28 cellular contexts compared by ENCODE assay signal in the genomic region with DNA sequence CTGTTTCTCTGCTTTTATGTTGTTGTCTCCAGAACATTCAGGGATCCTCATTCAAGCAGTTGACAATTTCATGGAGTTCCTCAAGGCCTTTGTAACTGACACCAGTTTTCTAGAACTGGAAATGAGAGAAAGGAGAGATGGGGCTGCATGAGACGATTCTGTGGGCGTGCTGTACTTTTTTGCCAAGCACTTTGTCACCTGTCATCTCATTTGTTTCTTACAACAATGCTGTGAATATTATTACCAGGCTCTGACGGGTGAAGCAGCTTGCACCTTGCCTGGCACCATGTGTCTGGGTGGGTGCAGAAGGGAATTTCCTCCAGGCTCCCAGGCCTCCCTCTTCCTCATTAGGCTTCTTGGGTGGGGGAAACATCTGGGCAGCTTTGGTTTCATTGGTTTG. TPM values are rescaled to one million over a fixed set of nuclear protein-coding genes. Genes with fewer than 3 reads are reported as not detected.
DNase-seq lines count a peak whose midpoint lies in the region; ATAC-seq, FAIRE-seq and TF ChIP-seq lines count a peak whose summit lies in the region.
"Had no signal": no experiment of that assay in that cellular context is flagged by ENCODE, and none has a peak within 500 bp of the region (broad histone marks: within the 10 kb centered on the region; RNA-seq: fewer than 3 reads in every experiment).

No MANE protein-coding gene starts in this region.

- no peaks in the 10 kb centered on the region for H3K9me3 Mint-ChIP-seq in memory B cell
- H3K9me3 Mint-ChIP-seq: CD4-positive, alpha-beta memory T cell had no signal

- CTCF ChIA-PET in mammary epithelial cell (lab: Charles Lee; ENCODE audit: low non-redundant PET) = no interaction called here

- no peak overlapping the region for H3K4me2 ChIP-seq in mammary epithelial cell (ENCODE audit: insufficient read depth, low read depth, low read length)
- H3K4me2 ChIP-seq: BLaER1 treated with 17β-estradiol and CSF1 and Interleukin-3, amounts not matched to agents 10 nM and 100 nM had no signal

- DNase-seq in SJCRH30 = peak in 1 of 2 experiments; percentile 49
- no peak for DNase-seq in memory B cell (ENCODE audit: low spot score in 2 of 2)
- peak; percentile 17 for DNase-seq in sigmoid colon
- DNase-seq in NCI-H1105 (lab: John Stamatoyannopoulos, UW) = no peak
- no peak for DNase-seq in H54 (ENCODE audit: insufficient read length, low spot score)
- no peak for DNase-seq in mammary epithelial cell
- DNase-seq in posterior vena cava (ENCODE audit: low spot score) = no peak
- DNase-seq: ACHN; Caco-2; CD4-positive, alpha-beta memory T cell; DMS 273 treated with DMSO at 0.1 percent for 48 hours; DMS79 treated with DMSO at 0.1 percent for 48 hours; KBM-7; MM.1S; NCI-H1048; NCI-H1436; NCI-H187 treated with DMSO at 0.1 percent for 48 hours; NCI-H2107; NCI-H524 treated with DMSO at 0.1 percent for 48 hours; OCI-M1 had no signal

- no peak overlapping the region for H3K9ac ChIP-seq in mammary epithelial cell (ENCODE audit: insufficient read depth, low read length)
- H3K9ac ChIP-seq: BLaER1 treated with 17β-estradiol and CSF1 and Interleukin-3, amounts not matched to agents 10 nM and 100 nM had no signal

- TF ChIP-seq CTCF in sigmoid colon (IDR thresholded peaks at IDR 0.05) (no peak), mammary epithelial cell (conservative IDR thresholded peaks at IDR 0.05 in 1 of 2, IDR thresholded peaks at IDR 0.05 in 1 of 2; ENCODE audit: extremely low read depth in 1 of 2, insufficient read depth in 1 of 2, low read depth in 1 of 2, low read length in 2 of 2) (no peak)

- H3K79me2 ChIP-seq in mammary epithelial cell (ENCODE audit: insufficient read depth, low read length) = no peaks in the 10 kb centered on the region

- H3K27me3 Mint-ChIP-seq in memory B cell = peaks cover 10% of the 10 kb centered on the region

- H3K27ac ChIP-seq in SJCRH30 (peak overlapping the region; percentile 26; the same call in 1 of the 2 replicates), sigmoid colon (no peak overlapping the region), mammary epithelial cell (ENCODE audit: insufficient read depth, low read depth, low read length) (no peak overlapping the region)
- H3K27ac ChIP-seq: BLaER1 treated with 17β-estradiol and CSF1 and Interleukin-3, amounts not matched to agents 10 nM and 100 nM; HL-60; SJSA1 had no signal

- no peak for TF ChIP-seq EP300 in sigmoid colon (IDR thresholded peaks at IDR 0.05)

- FAIRE-seq in H54 (lab: Jason Lieb, UNC) = no peak
- FAIRE-seq: GM12891, HepG2, RCC 7860 had no signal

- no peaks in the 10 kb centered on the region for H3K4me1 Mint-ChIP-seq in memory B cell

- peak; percentile 28 for ATAC-seq in memory B cell (ENCODE audit: low read depth)
- ATAC-seq: HepG2 had no signal

- BruUV-seq in mammary epithelial cell (replicated peaks; lab: Mats Ljungman, UMichigan) = no TSS peak

- in situ Hi-C loops in mammary epithelial cell (cut with MboI; ENCODE audit: low sequenced_read_pairs in 2 of 2) = no loop called here

- H3K36me3 Mint-ChIP-seq in memory B cell = no peaks in the 10 kb centered on the region
- H3K36me3 Mint-ChIP-seq: CD4-positive, alpha-beta memory T cell had no signal

- H3K4me3 ChIP-seq in SJCRH30 (no peak overlapping the region), sigmoid colon (no peak overlapping the region), mammary epithelial cell (replicated peaks in 1 of 3; ENCODE audit: insufficient read depth in 1 of 3, low read depth in 2 of 3, low read length in 3 of 3) (no peak overlapping the region)
- H3K4me3 ChIP-seq: BLaER1 treated with 17β-estradiol and CSF1 and Interleukin-3, amounts not matched to agents 10 nM and 100 nM; HAP-1; SJSA1 had no signal

- H3K4me3 Mint-ChIP-seq in memory B cell = no peak overlapping the region
- H3K4me3 Mint-ChIP-seq: CD4-positive, alpha-beta memory T cell had no signal

- H4K20me1 ChIP-seq in mammary epithelial cell (ENCODE audit: insufficient read depth, low read length) = no peaks in the 10 kb centered on the region
- H4K20me1 ChIP-seq: BLaER1 treated with 17β-estradiol and CSF1 and Interleukin-3, amounts not matched to agents 10 nM and 100 nM had no signal

- WGBS in sigmoid colon, 2 donors = 58 to 73% methylated on average over 3 of the region's 3 CpGs
- WGBS in mammary epithelial cell (ENCODE audit: low coverage, missing lambda C conversion rate) = 89% methylated on average over 2 of the region's 3 CpGs

- no peak overlapping the region for H2AFZ ChIP-seq in mammary epithelial cell (ENCODE audit: low read depth, low read length)

- no peaks in the 10 kb centered on the region for H3K27me3 ChIP-seq in SJCRH30
- H3K27me3 ChIP-seq in sigmoid colon = no peaks in the 10 kb centered on the region
- no peaks in the 10 kb centered on the region for H3K27me3 ChIP-seq in mammary epithelial cell (ENCODE audit: insufficient read depth, low read length)
- H3K27me3 ChIP-seq: BLaER1 treated with 17β-estradiol and CSF1 and Interleukin-3, amounts not matched to agents 10 nM and 100 nM; SJSA1 had no signal

- H3K9me3 ChIP-seq in SJCRH30 (replicated peaks) (no peaks in the 10 kb centered on the region), sigmoid colon (no peaks in the 10 kb centered on the region), mammary epithelial cell (replicated peaks; ENCODE audit: insufficient read depth, low read length) (no peaks in the 10 kb centered on the region)
- H3K9me3 ChIP-seq: BLaER1 treated with 17β-estradiol and CSF1 and Interleukin-3, amounts not matched to agents 10 nM and 100 nM; Caco-2; HAP-1; SJSA1 had no signal

- dilution Hi-C loops in mammary epithelial cell (cut with HindIII; ENCODE audit: low sequenced_read_pairs) = no loop called here

- no peak overlapping the region for H3K27ac Mint-ChIP-seq in memory B cell
- H3K27ac Mint-ChIP-seq: CD4-positive, alpha-beta memory T cell had no signal

- H3K4me1 ChIP-seq in SJCRH30 (peaks cover 50% of the 10 kb centered on the region), sigmoid colon (peaks cover 0 to 37% (median 27%) of the 10 kb centered on the region in 4 donors), mammary epithelial cell (ENCODE audit: insufficient read depth, low read length) (no peaks in the 10 kb centered on the region)
- H3K4me1 ChIP-seq: Caco-2, HAP-1 had no signal

- H3K36me3 ChIP-seq in SJCRH30 = no peaks in the 10 kb centered on the region
- H3K36me3 ChIP-seq in sigmoid colon = no peaks in the 10 kb centered on the region
- H3K36me3 ChIP-seq in mammary epithelial cell (ENCODE audit: insufficient read depth, low read length) = no peaks in the 10 kb centered on the region
- H3K36me3 ChIP-seq: BLaER1 treated with 17β-estradiol and CSF1 and Interleukin-3, amounts not matched to agents 10 nM and 100 nM; HAP-1; SJSA1 had no signal

- TF ChIP-seq POLR2A in sigmoid colon (IDR thresholded peaks at IDR 0.05) = no peak
- no peak for TF ChIP-seq POLR2A in H54 (IDR thresholded peaks at IDR 0.05; ENCODE audit: low read depth, low read length)

- intact Hi-C loops in sigmoid colon (cut with DNase I) (loop anchor here (10.0 kb wide), 1 partner anchor 153 kb away; the partner anchor contains the start of gene ST3GAL5), mammary epithelial cell (cut with micrococcal nuclease) (no loop called here), posterior vena cava (cut with DNase I) (loop anchor here (5.0 kb wide), 2 partner anchors 66 to 81 kb away; no protein-coding TSS in a partner anchor)

RNA-seq across cellular contexts. Expression of gene ATOH8, which starts 22.2 kb away (rescaled TPM):
- 98.9 and 107 TPM in 2 replicates for total RNA-seq in SJCRH30 (2014; rRNA removed; shearing (Covaris generic))
- total RNA-seq in sigmoid colon (10 to 100 TPM; 12.4 to 20.6 (median 18.1) TPM), mammary epithelial cell (not detected), posterior vena cava (10 to 100 TPM; 16.6 to 17.5 TPM)
- polyA plus RNA-seq in sigmoid colon (1 to 10 TPM; 1.6 to 9.4 (median 6.6) TPM), mammary epithelial cell (not detected)
- not detected for polyA minus RNA-seq in mammary epithelial cell
- total RNA-seq: Caco-2; CD4-positive, alpha-beta memory T cell had no signal
- polyA plus RNA-seq: CD4-positive, alpha-beta memory T cell had no signal

RNA-seq across cellular contexts. Expression of gene GNLY, which starts 37.4 kb away (rescaled TPM):
- not detected in 2 replicates for total RNA-seq in SJCRH30 (2014; rRNA removed; shearing (Covaris generic))
- total RNA-seq in sigmoid colon = 1 to 10 TPM in 1 of 4 donors, not detected in 3; 1.6 TPM
- 10 to 100 TPM in 1 of 3 donors, 1 to 10 TPM in 2; 2.4 to 13.9 (median 4.2) TPM for polyA plus RNA-seq in sigmoid colon
- not detected for total RNA-seq in mammary epithelial cell
- polyA plus RNA-seq in mammary epithelial cell = not detected
- not detected for polyA minus RNA-seq in mammary epithelial cell
- 1 to 10 TPM; 2.4 to 5.3 TPM for total RNA-seq in posterior vena cava
- total RNA-seq: Caco-2, HepG2, HT-29, SJSA1 had no signal
- polyA plus RNA-seq: HepG2 had no signal

Comparison
In these comparisons a context has a peak if more than half of its experiments do, and no peak if none do; other contexts are left out.
1. RNA of gene ATOH8, which starts 22.2 kb away (total RNA-seq): 98.9 to 107 TPM in SJCRH30, 12.4 to 20.6 TPM in sigmoid colon and 16.6 to 17.5 TPM in posterior vena cava; not detected in mammary epithelial cell; every median in the first group is over 10 times any median in the second.